1 cellular context compared by ENCODE assay signal in genomic region chr6:40634429-40634828, GRCh38.
A peak's percentile ranks its signal among the peaks of the same experiment; 100 is the strongest.
TF ChIP-seq lines count a peak whose summit lies in the region.

No MANE protein-coding gene starts in this region.

TF ChIP-seq in K562, 482 proteins besides CTCF, POLR2A, EP300 and RAD21 (continued from another document):
- no peak for TF ChIP-seq THAP12 (CRISPR knock-in tag; IDR thresholded peaks at IDR 0.05)
- no peak for TF ChIP-seq RBM39 (optimal IDR thresholded peaks at IDR 0.05; ENCODE audit: low read depth, low read length)
- TF ChIP-seq BRCA1 (IDR thresholded peaks at IDR 0.05): no peak
- TF ChIP-seq BRCA1 (CRISPR knock-in tag; IDR thresholded peaks at IDR 0.05): no peak
- TF ChIP-seq CBFA2T2 (conservative IDR thresholded peaks at IDR 0.05): no peak
- TF ChIP-seq DEAF1 (CRISPR knock-in tag; IDR thresholded peaks at IDR 0.05): no peak
- peak; percentile 62 for TF ChIP-seq NFIC (IDR thresholded peaks at IDR 0.05)
